Comparison of ENCODE assay signal across 9 cellular contexts in genomic region chr4:688695-689497, GRCh38. TPM values are rescaled to one million over a fixed set of nuclear protein-coding genes. Genes with fewer than 3 reads are reported as not detected.
DNase-seq lines count a peak whose midpoint lies in the region; ATAC-seq lines count a peak whose summit lies in the region.
"Had no signal": no experiment of that assay in that cellular context is flagged by ENCODE, and none has a peak within 500 bp of the region (broad histone marks: within the 10 kb centered on the region; RNA-seq: fewer than 3 reads in every experiment).

Gene SLC49A3 (minus strand): TSS chr4:689151. CDS start chr4:689127, 24 bp downstream.

- H3K27me3 ChIP-seq in GM23248 (replicated peaks; ENCODE audit: insufficient read depth): no peaks in the 10 kb centered on the region

- peaks cover 7% of the 10 kb centered on the region for H3K4me1 Mint-ChIP-seq in stimulated activated effector memory CD8-positive, alpha-beta T cell treated with anti-CD3 and anti-CD28 coated beads, Interleukin-12 subunit alpha, Interleukin-12 subunit beta, amount 100 ng/mL, for 72 hours

- no peak within 1 kb of the TSS for H3K4me3 Mint-ChIP-seq in stimulated activated effector memory CD8-positive, alpha-beta T cell treated with anti-CD3 and anti-CD28 coated beads, Interleukin-12 subunit alpha, Interleukin-12 subunit beta, amount 100 ng/mL, for 72 hours

- peaks cover 22% of the 10 kb centered on the region for H3K4me1 ChIP-seq in GM23248 (ENCODE audit: insufficient read depth)

- H3K9me3 ChIP-seq in GM23248 (ENCODE audit: low read depth): no peaks in the 10 kb centered on the region

- H3K36me3 Mint-ChIP-seq in stimulated activated effector memory CD8-positive, alpha-beta T cell treated with anti-CD3 and anti-CD28 coated beads, Interleukin-12 subunit alpha, Interleukin-12 subunit beta, amount 100 ng/mL, for 72 hours: no peaks in the 10 kb centered on the region

- ATAC-seq in left colon (peak; percentile 27), GM19455 (IDR thresholded peaks at IDR 0.05; ENCODE audit: unreplicated experiment) (no peak)
- ATAC-seq in stimulated activated effector memory CD8-positive, alpha-beta T cell treated with anti-CD3 and anti-CD28 coated beads, Interleukin-12 subunit alpha, Interleukin-12 subunit beta, amount 100 ng/mL, for 72 hours: peak; percentile 20

- intact Hi-C loops in left colon (cut with DNase I, micrococcal nuclease): no loop called here

- no peaks in the 10 kb centered on the region for H3K9me2 ChIP-seq in GM23248 (ENCODE audit: insufficient read depth)

- peak within 1 kb of the TSS; percentile 66 for H3K4me3 ChIP-seq in GM23248

- peak within 1 kb of the TSS; percentile 76 for H3K9ac ChIP-seq in GM23248

- H3F3A ChIP-seq in GM23248 (ENCODE audit: insufficient read depth): peaks cover 12% of the 10 kb centered on the region; the same call in 1 of the 2 replicates

- peak within 1 kb of the TSS; percentile 96 for H3K27ac ChIP-seq in GM23248

- no peaks in the 10 kb centered on the region for H3K9me3 Mint-ChIP-seq in stimulated activated effector memory CD8-positive, alpha-beta T cell treated with anti-CD3 and anti-CD28 coated beads, Interleukin-12 subunit alpha, Interleukin-12 subunit beta, amount 100 ng/mL, for 72 hours

- in situ Hi-C loops in GM23248 (cut with MboI): no loop called here
- in situ Hi-C loops in T47D (cut with HindIII; ENCODE audit: low pct_unique_long_range_greater_than_20kb, low sequenced_read_pairs): no loop called here

- peak within 1 kb of the TSS; percentile 76 for H3K4me2 ChIP-seq in GM23248 (ENCODE audit: unreplicated experiment)

- WGBS in GM23248 (ENCODE audit: low coverage in 1 of 2, low lambda C conversion rate in 2 of 2, missing lambda C conversion rate in 2 of 2), 2 experiments: 15 to 22% methylated on average over 27 to 45 of the region's 59 CpGs

- H3K27ac Mint-ChIP-seq in stimulated activated effector memory CD8-positive, alpha-beta T cell treated with anti-CD3 and anti-CD28 coated beads, Interleukin-12 subunit alpha, Interleukin-12 subunit beta, amount 100 ng/mL, for 72 hours: no peak within 1 kb of the TSS

- H3K36me3 ChIP-seq in GM23248 (ENCODE audit: low read depth): no peaks in the 10 kb centered on the region

- no peaks in the 10 kb centered on the region for H4K20me1 ChIP-seq in GM23248 (ENCODE audit: insufficient read depth)

- peak within 1 kb of the TSS; percentile 71 for H2AFZ ChIP-seq in GM23248

- no peaks in the 10 kb centered on the region for H3K79me2 ChIP-seq in GM23248 (ENCODE audit: insufficient read depth)

- peak; percentile 48 for DNase-seq in GM23248
- peak; percentile 50 to 71 for DNase-seq in T47D (ENCODE audit: low read depth in 1 of 2, low spot score in 1 of 2)
- no peak for DNase-seq in left colon
- no peak for DNase-seq in stimulated activated effector memory CD8-positive, alpha-beta T cell treated with anti-CD3 and anti-CD28 coated beads, Interleukin-12 subunit alpha, Interleukin-12 subunit beta, amount 100 ng/mL, for 72 hours (ENCODE audit: low spot score in 2 of 2)
- no peak for DNase-seq in HPDE6-E6E7 (ENCODE audit: extremely low spot score)
- DNase-seq in NK-92 (lab: John Stamatoyannopoulos, UW; ENCODE audit: unreplicated experiment): no peak
- no peak for DNase-seq in stimulated activated CD4-positive, alpha-beta T cell treated with anti-CD3 and anti-CD28 coated beads, Interleukin-2, amount 100 ng/mL, for 48 hours
- DNase-seq: NCI-H2171 had no signal

RNA-seq across cellular contexts. Expression of gene SLC49A3, which starts in this region (rescaled TPM):
- total RNA-seq in GM23248 (2014; rRNA removed; shearing (Covaris generic)): 9.1 and 12.5 TPM in 2 replicates
- 5.2 and 5.3 TPM in 2 replicates for polyA plus RNA-seq in GM23248 (2016; fragmentation: Nextera tagmentation; extraction: Ambion mirVana)
- 10 to 100 TPM; 10.7 to 15.8 TPM for total RNA-seq in left colon

Comparison
In these comparisons a context has a peak if more than half of its experiments do, and no peak if none do; other contexts are left out.
1. DNase-seq: peak in GM23248 (single experiment) and T47D (2 of 2); none in left colon (0 of 2), stimulated activated effector memory CD8-positive, alpha-beta T cell treated with anti-CD3 and anti-CD28 coated beads, Interleukin-12 subunit alpha, Interleukin-12 subunit beta, amount 100 ng/mL, for 72 hours (0 of 2), HPDE6-E6E7 (single experiment), NK-92 (single experiment) and stimulated activated CD4-positive, alpha-beta T cell treated with anti-CD3 and anti-CD28 coated beads, Interleukin-2, amount 100 ng/mL, for 48 hours (0 of 2).